ENCODE assay signal across 28 cellular contexts in genomic region chr5:87311400-87312279, GRCh38. TPM values are rescaled to one million over a fixed set of nuclear protein-coding genes. Genes with fewer than 3 reads are reported as not detected.
DNase-seq lines count a peak whose midpoint lies in the region; ATAC-seq and TF ChIP-seq lines count a peak whose summit lies in the region.
"Had no signal": no experiment of that assay in that cellular context is flagged by ENCODE, and none has a peak within 500 bp of the region (broad histone marks: within the 10 kb centered on the region; RNA-seq: fewer than 3 reads in every experiment).

No MANE protein-coding gene starts in this region.

- DNase-seq in AG10803 (ENCODE audit: low read depth) (peak; percentile 9), EL (peak; percentile 11), NCI-H69 (lab: John Stamatoyannopoulos, UW) (peak; percentile 73), left colon (peak in 1 of 2 donors; percentile 18), NCI-H345 treated with DMSO at 0.1 percent for 48 hours (lab: John Stamatoyannopoulos, UW; ENCODE audit: unreplicated experiment) (no peak), LoVo (ENCODE audit: low spot score) (no peak)
- DNase-seq: activated CD8-positive, alpha-beta memory T cell treated with anti-CD3 and anti-CD28 coated beads, Interleukin-2, amount 10 ng/mL, durations not matched to agents 7 days and 5 days; activated T-cell treated with anti-CD3 and anti-CD28 coated beads, Interleukin-2, amount 50 U/mL, for 48 hours; CD8-positive, alpha-beta memory T cell; central memory CD4-positive, alpha-beta T cell; erythroblast; immature natural killer cell; left lung; mesenchymal stem cell; NCI-H1092 treated with DMSO at 0.1 percent for 48 hours; NCI-H1694 treated with DMSO at 0.1 percent for 48 hours; NCI-H524; right cardiac atrium; stimulated activated CD4-positive, alpha-beta T cell treated with anti-CD3 and anti-CD28 coated beads, Interleukin-12 subunit alpha, Interleukin-12 subunit beta, amount 100 ng/mL, for 4 hours; stimulated activated CD4-positive, alpha-beta T cell treated with anti-CD3 and anti-CD28 coated beads, Interleukin-4, amount 100 ng/mL, for 1 hour; stomach; T-cell had no signal

- no peak overlapping the region for H3K4me3 ChIP-seq in AG10803 (ENCODE audit: low read length)
- H3K4me3 ChIP-seq: left lung, neural progenitor cell, SJSA1, stomach, vagina had no signal

- intact Hi-C loops in left colon (cut with DNase I, micrococcal nuclease), result no loop called here

- ATAC-seq in left colon (peak; percentile 99), GM18873 (IDR thresholded peaks at IDR 0.05; ENCODE audit: low FRiP score, unreplicated experiment) (no peak), HG03097 (IDR thresholded peaks at IDR 0.05; ENCODE audit: low FRiP score, unreplicated experiment) (no peak)
- ATAC-seq: activated CD8-positive, alpha-beta memory T cell treated with anti-CD3 and anti-CD28 coated beads, Interleukin-2, amount 10 ng/mL, durations not matched to agents 7 days and 5 days; HCT116; left lung; right cardiac atrium; T-cell had no signal

- TF ChIP-seq CTCF in AG10803 (conservative IDR thresholded peaks at IDR 0.05; ENCODE audit: low read length), result no peak

RNA-seq across cellular contexts. Expression of gene RASA1, which starts 44.0 kb away (rescaled TPM):
- total RNA-seq in left colon, result 10 to 100 TPM; 21.9 to 27.8 TPM

Comparison
In these comparisons a context has a peak if more than half of its experiments do, and no peak if none do; other contexts are left out.
1. DNase-seq: peak in AG10803 (single experiment), EL (single experiment) and NCI-H69 (single experiment); none in NCI-H345 treated with DMSO at 0.1 percent for 48 hours (single experiment) and LoVo (single experiment).